8 cellular contexts compared by ENCODE assay signal in genomic region chr19:10269333-10270179, GRCh38. TPM values are rescaled to one million over a fixed set of nuclear protein-coding genes. Genes with fewer than 3 reads are reported as not detected.
DNase-seq lines count a peak whose midpoint lies in the region; ATAC-seq and TF ChIP-seq lines count a peak whose summit lies in the region.

No MANE protein-coding gene starts in this region.

- H3K4me2 ChIP-seq in OCI-LY7 (ENCODE audit: low read length) = peak overlapping the region; percentile 86

- H3K9ac ChIP-seq in mucosa of stomach (ENCODE audit: low read length) = peak overlapping the region; percentile 49

- H3K27ac ChIP-seq in OCI-LY7 (ENCODE audit: low read depth, low read length, poor library complexity, severe bottlenecking) = no peak overlapping the region
- peak overlapping the region; percentile 73 to 86 for H3K27ac ChIP-seq in esophagus (ENCODE audit: low read depth in 2 of 2, low read length in 1 of 2)

- intact Hi-C loops in OCI-LY7 (cut with micrococcal nuclease; ENCODE audit: unreplicated experiment) = loop anchor here (1.0 to 2.0 kb wide), 4 partner anchors 63 to 120 kb away; partner anchors contain the start of genes RAVER1 and TYK2

- H2AFZ ChIP-seq in OCI-LY7 (ENCODE audit: low read length) = peak overlapping the region; percentile 61; the same call in 1 of the 2 replicates

- peak; percentile 94 for TF ChIP-seq CTCF in OCI-LY7 (conservative IDR thresholded peaks at IDR 0.05; ENCODE audit: low read length)

- no peaks in the 10 kb centered on the region for H4K20me1 ChIP-seq in OCI-LY7 (ENCODE audit: insufficient read depth, low read length)

- H3K9me2 ChIP-seq in OCI-LY7 (ENCODE audit: insufficient read depth, low read length) = no peaks in the 10 kb centered on the region

- no TSS peak for BruUV-seq in OCI-LY7 (replicated peaks; lab: Mats Ljungman, UMichigan)

- CTCF ChIA-PET in OCI-LY7 (lab: Charles Lee; ENCODE audit: unreplicated experiment) = interaction anchor here (0.5 to 0.9 kb wide), 3 partner anchors 10 to 69 kb away, joined by 3 read pairs; partner anchors contain the start of gene ICAM5

- POLR2A ChIA-PET in OCI-LY7 (lab: Charles Lee) = interaction anchor here (0.6 to 2.4 kb wide), 3 partner anchors 64 to 655 kb away, joined by 3 to 14 read pairs (median 4); partner anchors contain the start of genes RAVER1 and TYK2

- 3% methylated on average over 59 of the region's 59 CpGs for WGBS in esophagus, 2 donors

- ATAC-seq in HG03521 (IDR thresholded peaks at IDR 0.05; ENCODE audit: unreplicated experiment) = peak; percentile 38
- ATAC-seq in HG03196 (IDR thresholded peaks at IDR 0.05; ENCODE audit: unreplicated experiment) = no peak

- H3K27me3 ChIP-seq in esophagus (ENCODE audit: control insufficient read depth in 1 of 2, insufficient read depth in 2 of 2, low read length in 2 of 2) (no peaks in the 10 kb centered on the region), mucosa of stomach (ENCODE audit: control insufficient read depth, insufficient read depth, low read length) (peaks cover 26% of the 10 kb centered on the region)

- H3K36me3 ChIP-seq in OCI-LY7 (ENCODE audit: insufficient read depth, low read length) = 0 out of 2 replicates have a peak, but pooled peaks cover under 1% of the 10 kb centered on the region
- H3K36me3 ChIP-seq in esophagus (ENCODE audit: control insufficient read depth in 2 of 2, insufficient read depth in 2 of 2, low read length in 1 of 2) = no peaks in the 10 kb centered on the region
- H3K36me3 ChIP-seq in mucosa of stomach (ENCODE audit: control insufficient read depth, insufficient read depth, low read length) = no peaks in the 10 kb centered on the region

- peaks cover 31% of the 10 kb centered on the region for H3K4me1 ChIP-seq in OCI-LY7 (ENCODE audit: insufficient read depth, low read length, poor library complexity, severe bottlenecking)
- peaks cover 5 to 7% of the 10 kb centered on the region in 2 donors for H3K4me1 ChIP-seq in esophagus (ENCODE audit: control insufficient read depth in 2 of 2, insufficient read depth in 2 of 2, low read length in 1 of 2)
- peaks cover 18% of the 10 kb centered on the region for H3K4me1 ChIP-seq in mucosa of stomach (ENCODE audit: control insufficient read depth, insufficient read depth, low read length)

- H3K79me2 ChIP-seq in OCI-LY7 (ENCODE audit: insufficient read depth, low read depth, low read length) = 0 out of 2 replicates have a peak, but pooled peaks cover 5% of the 10 kb centered on the region

- H3K4me3 ChIP-seq in OCI-LY7 (ENCODE audit: low read depth, low read length, poor library complexity, severe bottlenecking) = peak overlapping the region; percentile 66
- peak overlapping the region; percentile 46 to 51 for H3K4me3 ChIP-seq in esophagus (ENCODE audit: low read depth in 1 of 2, low read length in 2 of 2)
- H3K4me3 ChIP-seq in mucosa of stomach (ENCODE audit: low read length) = peak overlapping the region; percentile 19

- DNase-seq in GDM1 (lab: John Stamatoyannopoulos, UW) (peak; percentile 80), OCI-LY7 (ENCODE audit: low spot score) (peak; percentile 82), activated T-cell treated with anti-CD3 and anti-CD28 coated beads for 48 hours (ENCODE audit: low read depth) (peak; percentile 86)
- peak; percentile 69 to 82 for DNase-seq in stimulated activated CD8-positive, alpha-beta memory T cell treated with anti-CD3 and anti-CD28 coated beads, Interleukin-4, amount 100 ng/mL, for 1 hour (ENCODE audit: low read depth in 2 of 2, low spot score in 1 of 2)

- no peaks in the 10 kb centered on the region for H3K9me3 ChIP-seq in OCI-LY7 (ENCODE audit: low read length)
- no peaks in the 10 kb centered on the region for H3K9me3 ChIP-seq in esophagus (ENCODE audit: control insufficient read depth in 2 of 2, insufficient read depth in 1 of 2, low read depth in 1 of 2, low read length in 1 of 2)
- no peaks in the 10 kb centered on the region for H3K9me3 ChIP-seq in mucosa of stomach (ENCODE audit: control insufficient read depth, low read length)

RNA-seq across cellular contexts. Expression of gene ICAM1, which starts 1.4 kb away (rescaled TPM):
- total RNA-seq in OCI-LY7 (2014; rRNA removed; shearing (Covaris generic)) = 12.0 and 15.8 TPM in 2 replicates
- total RNA-seq in OCI-LY7 (2022) = 13.4 and 13.5 TPM in 2 replicates
- polyA plus RNA-seq in esophagus = 1 to 10 TPM; 4.8 to 8.8 TPM

RNA-seq across cellular contexts. Expression of gene ICAM4, which starts 17.2 kb away (rescaled TPM):
- total RNA-seq in OCI-LY7 (2014; rRNA removed; shearing (Covaris generic)) = not detected in 2 replicates
- 0.38 and 0.53 TPM in 2 replicates for total RNA-seq in OCI-LY7 (2022)
- under 1 TPM; 0.12 to 0.26 TPM for polyA plus RNA-seq in esophagus

RNA-seq across cellular contexts. Expression of gene MRPL4, which starts 17.5 kb away (rescaled TPM):
- total RNA-seq in OCI-LY7 (2014; rRNA removed; shearing (Covaris generic)) = 134 and 148 TPM in 2 replicates
- 132 and 155 TPM in 2 replicates for total RNA-seq in OCI-LY7 (2022)
- 10 to 100 TPM; 25.7 to 71.6 TPM for polyA plus RNA-seq in esophagus

RNA-seq across cellular contexts. Expression of gene ICAM5, which starts 20.2 kb away (rescaled TPM):
- 2.7 and 6.4 TPM in 2 replicates for total RNA-seq in OCI-LY7 (2014; rRNA removed; shearing (Covaris generic))
- 10.8 and 12.6 TPM in 2 replicates for total RNA-seq in OCI-LY7 (2022)
- under 1 TPM; 0.27 to 0.45 TPM for polyA plus RNA-seq in esophagus

RNA-seq across cellular contexts. Expression of gene S1PR2, which starts 38.4 kb away (rescaled TPM):
- 27.0 and 27.8 TPM in 2 replicates for total RNA-seq in OCI-LY7 (2014; rRNA removed; shearing (Covaris generic))
- total RNA-seq in OCI-LY7 (2022) = 51.6 and 64.5 TPM in 2 replicates
- polyA plus RNA-seq in esophagus = 1 to 10 TPM in 1 of 2 donors, under 1 TPM in 1; 0.71 to 1.2 TPM
